8 cellular contexts compared by ENCODE assay signal in genomic region chr2:215149060-215149459, GRCh38. TPM values are rescaled to one million over a fixed set of nuclear protein-coding genes. Genes with fewer than 3 reads are reported as not detected.
"Had no signal": no experiment of that assay in that cellular context is flagged by ENCODE, and none has a peak within 500 bp of the region (broad histone marks: within the 10 kb centered on the region; RNA-seq: fewer than 3 reads in every experiment).

No MANE protein-coding gene starts in this region.

- H3K4me3 ChIP-seq: GM23338 had no signal

- ATAC-seq: GM23338 had no signal

- H3K4me2 ChIP-seq: GM23338 had no signal

- H2AFZ ChIP-seq: GM23338 had no signal

- DNase-seq: H9, HCEC 1CT had no signal

- FAIRE-seq: H1, H54, HTR-8/SVneo had no signal

RNA-seq across cellular contexts. Expression of gene ABCA12, which starts 10.6 kb away (rescaled TPM):
- total RNA-seq: H1, H9, HT-29 had no signal
- polyA plus RNA-seq: H1, IgD-negative memory B cell had no signal
